Comparison of ENCODE assay signal across 13 cellular contexts in the genomic region with DNA sequence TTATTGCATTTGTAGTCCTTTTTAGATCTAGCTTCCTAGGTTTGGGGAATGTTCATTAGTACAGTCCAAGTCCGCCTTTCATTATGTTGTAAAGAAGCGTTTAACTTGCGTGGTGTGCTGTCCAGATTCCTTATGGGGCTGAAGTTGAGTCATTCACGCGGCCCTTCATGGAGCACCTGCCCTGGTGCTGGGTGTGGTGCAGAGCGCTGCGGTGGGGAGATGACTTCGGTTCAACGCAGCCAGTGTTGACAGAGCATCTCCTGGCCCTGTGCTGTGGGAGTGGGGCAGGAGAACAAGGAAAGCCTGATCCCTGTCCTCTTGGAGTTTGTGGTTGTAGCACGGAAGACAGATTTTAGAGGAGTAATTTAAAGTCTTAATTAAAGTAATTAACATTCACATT.
DNase-seq lines count a peak whose midpoint lies in the region; ATAC-seq and TF ChIP-seq lines count a peak whose summit lies in the region.
"Had no signal": no experiment of that assay in that cellular context is flagged by ENCODE, and none has a peak within 500 bp of the region (broad histone marks: within the 10 kb centered on the region; RNA-seq: fewer than 3 reads in every experiment).

No MANE protein-coding gene starts in this region.

- H3K4ac ChIP-seq in neuronal stem cell (ENCODE audit: low read length) = no peak overlapping the region

- H3K27ac ChIP-seq in neuronal stem cell (replicated peaks; ENCODE audit: low read length) = no peak overlapping the region
- H3K27ac ChIP-seq: 22Rv1, Peyer's patch, SJSA1 had no signal

- no peak overlapping the region for H4K8ac ChIP-seq in neuronal stem cell (ENCODE audit: low read depth, low read length)

- no peak overlapping the region for H4K91ac ChIP-seq in neuronal stem cell (ENCODE audit: low read depth, low read length, poor library complexity)

- no peak overlapping the region for H2BK5ac ChIP-seq in neuronal stem cell (ENCODE audit: low read length)

- WGBS in neuronal stem cell (ENCODE audit: extremely low coverage in 2 of 2, insufficient read length in 2 of 2, insufficient replicate concordance in 1 of 2), 2 donors = no CpG with 5 or more reads among the region's 10 CpGs

- no peak overlapping the region for H3K9ac ChIP-seq in neuronal stem cell (ENCODE audit: low read depth, low read length, poor library complexity)

- no peak overlapping the region for H3K4me2 ChIP-seq in neuronal stem cell (ENCODE audit: insufficient read depth, low read length, poor library complexity, severe bottlenecking)

- no peak for TF ChIP-seq CTCF in glutamatergic neuron (IDR thresholded peaks at IDR 0.05; ENCODE audit: partially characterized antibody, unreplicated experiment)
- TF ChIP-seq CTCF in nephron progenitor cell (IDR thresholded peaks at IDR 0.05) = no peak

- H2BK120ac ChIP-seq in neuronal stem cell (ENCODE audit: low read depth, low read length) = no peak overlapping the region

- no peaks in the 10 kb centered on the region for H3K79me1 ChIP-seq in neuronal stem cell (ENCODE audit: low read depth, low read length)

- no peak overlapping the region for H3K14ac ChIP-seq in neuronal stem cell (ENCODE audit: low read length)

- no peak overlapping the region for H3K4me3 Mint-ChIP-seq in activated naive CD4-positive, alpha-beta T cell treated with anti-CD3 and anti-CD28 coated beads, Interleukin-2, amount 50 U/mL, for 24 hours
- H3K4me3 Mint-ChIP-seq in glutamatergic neuron (ENCODE audit: unreplicated experiment) (no peak overlapping the region), nephron progenitor cell (no peak overlapping the region)
- no peak overlapping the region for H3K4me3 Mint-ChIP-seq in stimulated activated naive B cell treated with anti-CD40 and anti-IgM and Interleukin-4, amounts not matched to agents 10 μg/mL and 1 μg/mL and 100 μg/mL, for 72 hours
- H3K4me3 Mint-ChIP-seq: CD14-positive monocyte had no signal

- no peak overlapping the region for H3K4me3 ChIP-seq in neuronal stem cell (ENCODE audit: low read length in 2 of 2)
- H3K4me3 ChIP-seq: Peyer's patch, SJSA1 had no signal

- peaks cover 31% of the 10 kb centered on the region for H3K36me3 Mint-ChIP-seq in activated naive CD4-positive, alpha-beta T cell treated with anti-CD3 and anti-CD28 coated beads, Interleukin-2, amount 50 U/mL, for 24 hours
- H3K36me3 Mint-ChIP-seq in activated naive CD4-positive, alpha-beta T cell treated with anti-CD3 and anti-CD28 coated beads, Interleukin-2, amount 50 U/mL, for 72 hours = peaks cover 23 to 27% of the 10 kb centered on the region in 2 donors
- H3K36me3 Mint-ChIP-seq in glutamatergic neuron (ENCODE audit: unreplicated experiment) = no peaks in the 10 kb centered on the region
- peaks cover 46 to 65% of the 10 kb centered on the region in 2 donors for H3K36me3 Mint-ChIP-seq in stimulated activated naive B cell treated with anti-CD40 and anti-IgM and Interleukin-4, amounts not matched to agents 10 μg/mL and 1 μg/mL and 100 μg/mL, for 72 hours
- peaks cover 31% of the 10 kb centered on the region for H3K36me3 Mint-ChIP-seq in nephron progenitor cell (ENCODE audit: low read depth)

- H2BK12ac ChIP-seq in neuronal stem cell (ENCODE audit: low read length) = no peak overlapping the region

- no peak overlapping the region for H3K18ac ChIP-seq in neuronal stem cell (ENCODE audit: low read length)

- peak; percentile 30 for DNase-seq in DMS153 (lab: John Stamatoyannopoulos, UW)
- DNase-seq in DMS153 treated with DMSO at 0.1 percent for 48 hours (lab: John Stamatoyannopoulos, UW; ENCODE audit: unreplicated experiment) = no peak
- no peak for DNase-seq in activated naive CD4-positive, alpha-beta T cell treated with anti-CD3 and anti-CD28 coated beads, Interleukin-2, amount 50 U/mL, for 72 hours (ENCODE audit: low spot score in 2 of 2)
- DNase-seq in glutamatergic neuron = no peak
- DNase-seq in stimulated activated naive B cell treated with anti-CD40 and anti-IgM and Interleukin-4, amounts not matched to agents 10 μg/mL and 1 μg/mL and 100 μg/mL, for 72 hours = no peak
- no peak for DNase-seq in neuronal stem cell (ENCODE audit: low spot score)
- no peak for DNase-seq in nephron progenitor cell
- DNase-seq: NK-92 treated with Interleukin-12 subunit alpha and Interleukin-12 subunit beta, amount 100 ng/mL, for 24 hours had no signal

- H3K4me1 Mint-ChIP-seq in activated naive CD4-positive, alpha-beta T cell treated with anti-CD3 and anti-CD28 coated beads, Interleukin-2, amount 50 U/mL, for 24 hours = peaks cover 16% of the 10 kb centered on the region
- H3K4me1 Mint-ChIP-seq in glutamatergic neuron (ENCODE audit: low read depth, unreplicated experiment) (peaks cover 24% of the 10 kb centered on the region), nephron progenitor cell (peaks cover 60% of the 10 kb centered on the region)
- peaks cover 23 to 29% of the 10 kb centered on the region in 2 donors for H3K4me1 Mint-ChIP-seq in stimulated activated naive B cell treated with anti-CD40 and anti-IgM and Interleukin-4, amounts not matched to agents 10 μg/mL and 1 μg/mL and 100 μg/mL, for 72 hours
- H3K4me1 Mint-ChIP-seq: CD14-positive monocyte had no signal

- no peak overlapping the region for H3K23ac ChIP-seq in neuronal stem cell (ENCODE audit: low read depth, low read length, poor library complexity)

- no peaks in the 10 kb centered on the region for H3K4me1 ChIP-seq in neuronal stem cell (ENCODE audit: control insufficient read depth in 2 of 2, insufficient read depth in 1 of 2, low read depth in 1 of 2, low read length in 2 of 2)
- H3K4me1 ChIP-seq: Peyer's patch, SJSA1 had no signal

- H2BK15ac ChIP-seq in neuronal stem cell (ENCODE audit: low read length) = no peak overlapping the region

- no peaks in the 10 kb centered on the region for H3K9me3 Mint-ChIP-seq in activated naive CD4-positive, alpha-beta T cell treated with anti-CD3 and anti-CD28 coated beads, Interleukin-2, amount 50 U/mL, for 24 hours
- H3K9me3 Mint-ChIP-seq in activated naive CD4-positive, alpha-beta T cell treated with anti-CD3 and anti-CD28 coated beads, Interleukin-2, amount 50 U/mL, for 72 hours = no peaks in the 10 kb centered on the region
- peaks cover 3% of the 10 kb centered on the region for H3K9me3 Mint-ChIP-seq in glutamatergic neuron (ENCODE audit: unreplicated experiment)
- no peaks in the 10 kb centered on the region for H3K9me3 Mint-ChIP-seq in stimulated activated naive B cell treated with anti-CD40 and anti-IgM and Interleukin-4, amounts not matched to agents 10 μg/mL and 1 μg/mL and 100 μg/mL, for 72 hours
- no peaks in the 10 kb centered on the region for H3K9me3 Mint-ChIP-seq in nephron progenitor cell

- H2AFZ ChIP-seq in neuronal stem cell (ENCODE audit: low read length) = no peak overlapping the region

- peak overlapping the region; percentile 76 for H3K27ac Mint-ChIP-seq in activated naive CD4-positive, alpha-beta T cell treated with anti-CD3 and anti-CD28 coated beads, Interleukin-2, amount 50 U/mL, for 24 hours
- peak overlapping the region in 1 of 2 donors; percentile 90 for H3K27ac Mint-ChIP-seq in activated naive CD4-positive, alpha-beta T cell treated with anti-CD3 and anti-CD28 coated beads, Interleukin-2, amount 50 U/mL, for 72 hours
- H3K27ac Mint-ChIP-seq in glutamatergic neuron (ENCODE audit: unreplicated experiment) = peak overlapping the region; percentile 39
- peak overlapping the region; percentile 47 for H3K27ac Mint-ChIP-seq in stimulated activated naive B cell treated with anti-CD40 and anti-IgM and Interleukin-4, amounts not matched to agents 10 μg/mL and 1 μg/mL and 100 μg/mL, for 72 hours
- H3K27ac Mint-ChIP-seq in nephron progenitor cell = no peak overlapping the region

- no peak for ATAC-seq in activated naive CD4-positive, alpha-beta T cell treated with anti-CD3 and anti-CD28 coated beads, Interleukin-2, amount 50 U/mL, for 72 hours
- ATAC-seq in stimulated activated naive B cell treated with anti-CD40 and anti-IgM and Interleukin-4, amounts not matched to agents 10 μg/mL and 1 μg/mL and 100 μg/mL, for 72 hours (replicated peaks) = no peak

- H2AK5ac ChIP-seq in neuronal stem cell (ENCODE audit: low read depth, low read length) = no peak overlapping the region

- H3K27me3 ChIP-seq in neuronal stem cell (ENCODE audit: control insufficient read depth in 3 of 3, insufficient read depth in 3 of 3, low read depth in 1 of 3, low read length in 3 of 3) = peaks cover 0 to 2% (median 0%) of the 10 kb centered on the region in 3 experiments
- H3K27me3 ChIP-seq: Peyer's patch, SJSA1 had no signal

- peaks cover 6 to 17% of the 10 kb centered on the region in 2 donors for H3K36me3 ChIP-seq in neuronal stem cell (replicated peaks in 1 of 2; ENCODE audit: control insufficient read depth in 2 of 2, insufficient read depth in 2 of 2, low read length in 2 of 2)
- H3K36me3 ChIP-seq: SJSA1 had no signal

- H3K27me3 Mint-ChIP-seq in activated naive CD4-positive, alpha-beta T cell treated with anti-CD3 and anti-CD28 coated beads, Interleukin-2, amount 50 U/mL, for 24 hours = no peaks in the 10 kb centered on the region
- H3K27me3 Mint-ChIP-seq in glutamatergic neuron (ENCODE audit: unreplicated experiment) (peaks cover 6% of the 10 kb centered on the region), nephron progenitor cell (ENCODE audit: low read depth, poor library complexity) (no peaks in the 10 kb centered on the region)
- H3K27me3 Mint-ChIP-seq in stimulated activated naive B cell treated with anti-CD40 and anti-IgM and Interleukin-4, amounts not matched to agents 10 μg/mL and 1 μg/mL and 100 μg/mL, for 72 hours = no peaks in the 10 kb centered on the region

- H3K9me3 ChIP-seq in neuronal stem cell (replicated peaks in 1 of 2; ENCODE audit: control insufficient read depth in 2 of 2, insufficient read depth in 1 of 2, low read depth in 1 of 2, low read length in 2 of 2) = no peaks in the 10 kb centered on the region
- H3K9me3 ChIP-seq: Peyer's patch, SJSA1 had no signal
